In genomic region chr11:122108192-122108799, GRCh38 we compare ENCODE assay signal across 9 cellular contexts. TPM values are rescaled to one million over a fixed set of nuclear protein-coding genes. Genes with fewer than 3 reads are reported as not detected.
A peak's percentile ranks its signal among the peaks of the same experiment; 100 is the strongest.
DNase-seq lines count a peak whose midpoint lies in the region; ATAC-seq, FAIRE-seq and TF ChIP-seq lines count a peak whose summit lies in the region.
"Had no signal": no experiment of that assay in that cellular context is flagged by ENCODE, and none has a peak within 500 bp of the region (broad histone marks: within the 10 kb centered on the region; RNA-seq: fewer than 3 reads in every experiment).

No MANE protein-coding gene starts in this region.

- intact Hi-C loops in K562 (cut with micrococcal nuclease): no loop called here

- TF ChIP-seq EP300 in K562 (IDR thresholded peaks at IDR 0.05; ENCODE audit: low read length): no peak

- TF ChIP-seq RAD21 in K562 (CRISPR knock-in tag; conservative IDR thresholded peaks at IDR 0.05 in 1 of 2, IDR thresholded peaks at IDR 0.05 in 1 of 2): no peak

- no peak for TF ChIP-seq POLR2A in K562 (conservative IDR thresholded peaks at IDR 0.05)

- H3K79me2 ChIP-seq in K562 (ENCODE audit: control insufficient read depth, insufficient read depth, low read length): no peaks in the 10 kb centered on the region
- H3K79me2 ChIP-seq: parathyroid adenoma had no signal

- CTCF ChIA-PET in K562 (lab: Yijun Ruan, JAX; ENCODE audit: low intra/inter-chr PET ratio): no interaction called here

- FAIRE-seq in K562 (lab: Jason Lieb, UNC): no peak

- H3K36me3 ChIP-seq in K562 (ENCODE audit: control insufficient read depth, insufficient read depth, low read length): no peaks in the 10 kb centered on the region
- no peaks in the 10 kb centered on the region for H3K36me3 ChIP-seq in lung (ENCODE audit: control insufficient read depth in 2 of 2, insufficient read depth in 2 of 2, low read length in 2 of 2)

- H3K4me3 ChIP-seq in K562 (no peak overlapping the region), lung (no peak overlapping the region)

- no peaks in the 10 kb centered on the region for H3K4me1 ChIP-seq in K562 (replicated peaks in 1 of 2; ENCODE audit: control insufficient read depth in 2 of 2, insufficient read depth in 2 of 2, low read length in 2 of 2)
- peaks cover 0 to 1% of the 10 kb centered on the region in 2 donors for H3K4me1 ChIP-seq in lung (ENCODE audit: control insufficient read depth in 2 of 2, insufficient read depth in 2 of 2, low read length in 2 of 2)

- no peak for ATAC-seq in K562
- ATAC-seq in lung (ENCODE audit: insufficient read depth, low FRiP score): no peak
- ATAC-seq in HG03378 (IDR thresholded peaks at IDR 0.05; ENCODE audit: unreplicated experiment): no peak
- ATAC-seq in HG03095 (IDR thresholded peaks at IDR 0.05; ENCODE audit: unreplicated experiment): no peak

- H3K4me2 ChIP-seq in K562 (ENCODE audit: insufficient read depth, low read length): no peak overlapping the region

- in situ Hi-C loops in K562 (cut with MboI): no loop called here

- H3K27ac ChIP-seq in K562 (ENCODE audit: extremely low read depth, low read depth, low read length) (no peak overlapping the region), lung (ENCODE audit: low read depth in 1 of 2, low read length in 1 of 2) (peak overlapping the region in 1 of 2 donors; percentile 73)
- H3K27ac ChIP-seq: parathyroid adenoma had no signal

- H3K9me3 ChIP-seq in K562 (replicated peaks; ENCODE audit: control insufficient read depth, insufficient read depth, low read depth, low read length) (no peaks in the 10 kb centered on the region; the same call in 1 of the 2 replicates), lung (ENCODE audit: control insufficient read depth in 2 of 2, insufficient read depth in 1 of 2, low read length in 1 of 2) (no peaks in the 10 kb centered on the region)

- 0% methylated on average over 3 of the region's 3 CpGs for WGBS in K562 (ENCODE audit: insufficient coverage, low coverage, missing lambda C conversion rate)
- WGBS in lung, 2 donors: 40 to 49% methylated on average over 3 of the region's 3 CpGs

- peak; percentile 36 to 80 for DNase-seq in NCI-H524 (lab: John Stamatoyannopoulos, UW)
- DNase-seq in NCI-H524 treated with DMSO at 0.1 percent for 48 hours (lab: John Stamatoyannopoulos, UW): no peak
- peak; percentile 38 for DNase-seq in MV-4-11 (lab: John Stamatoyannopoulos, UW)
- DNase-seq in K562 (ENCODE audit: extremely low read depth in 1 of 4, low spot score in 3 of 4): peak; percentile 7 to 36 (median 26)
- DNase-seq in lung (ENCODE audit: low spot score): peak; percentile 48
- no peak for DNase-seq in DMS153 treated with DMSO at 0.1 percent for 48 hours (lab: John Stamatoyannopoulos, UW; ENCODE audit: unreplicated experiment)

- no TSS peak for BruUV-seq in K562 (replicated peaks; lab: Mats Ljungman, UMichigan)

- peak; percentile 11 to 43 (median 28); a peak in 3 of 6 replicates for TF ChIP-seq CTCF in K562 (IDR thresholded peaks at IDR 0.05 in 2 of 3, conservative IDR thresholded peaks at IDR 0.05 in 1 of 3; ENCODE audit: insufficient read depth in 2 of 3, low read depth in 1 of 3, low read length in 3 of 3)
- TF ChIP-seq CTCF in lung (IDR thresholded peaks at IDR 0.05; ENCODE audit: control extremely low read depth, extremely low read depth): peak; percentile 12

- no peaks in the 10 kb centered on the region for H3K9me1 ChIP-seq in K562 (ENCODE audit: control insufficient read depth, insufficient read depth, low read length)

- H2AFZ ChIP-seq in K562 (ENCODE audit: low read depth, low read length): no peak overlapping the region
- H2AFZ ChIP-seq: parathyroid adenoma had no signal

- POLR2A ChIA-PET in K562 (lab: Yijun Ruan, JAX): no interaction called here

- no peaks in the 10 kb centered on the region for H4K20me1 ChIP-seq in K562 (replicated peaks; ENCODE audit: control insufficient read depth, insufficient read depth, low read length)

- H3K27me3 ChIP-seq in K562 (ENCODE audit: control insufficient read depth in 2 of 2, insufficient read depth in 2 of 2, low read length in 2 of 2) (no peaks in the 10 kb centered on the region), lung (ENCODE audit: control insufficient read depth, insufficient read depth) (no peaks in the 10 kb centered on the region)

- no peak overlapping the region for H3K9ac ChIP-seq in K562 (ENCODE audit: insufficient read depth in 1 of 2, low read depth in 2 of 2, low read length in 2 of 2)
- H3K9ac ChIP-seq: parathyroid adenoma had no signal

TF ChIP-seq in K562, 482 proteins besides CTCF, POLR2A, EP300 and RAD21:
- TF ChIP-seq RHOXF2B (CRISPR knock-in tag; conservative IDR thresholded peaks at IDR 0.05): no peak
- TF ChIP-seq CTCFL (IDR thresholded peaks at IDR 0.05; ENCODE audit: borderline replicate concordance, insufficient read depth, low read depth, low read length, poor library complexity, severe bottlenecking): peak; percentile 32
- no peak for TF ChIP-seq ZNF146 (CRISPR knock-in tag; IDR thresholded peaks at IDR 0.05; ENCODE audit: unreplicated experiment)
- peak; percentile 32; the same call in 1 of the 2 replicates for TF ChIP-seq SPI1 (IDR thresholded peaks at IDR 0.05; ENCODE audit: borderline replicate concordance, low read depth, low read length)
- TF ChIP-seq SREBF2 (CRISPR knock-in tag; IDR thresholded peaks at IDR 0.05): no peak
- TF ChIP-seq TGIF2 (CRISPR knock-in tag; IDR thresholded peaks at IDR 0.05): no peak
- TF ChIP-seq ZNF764 (CRISPR knock-in tag; IDR thresholded peaks at IDR 0.05; ENCODE audit: low read depth): 0 out of 2 replicates have a peak, but pooled peaks have one; percentile 55
- no peak for TF ChIP-seq SETDB1 (IDR thresholded peaks at IDR 0.05; ENCODE audit: low read length)
- peak; percentile 89 for TF ChIP-seq ETV6 (IDR thresholded peaks at IDR 0.05; ENCODE audit: borderline replicate concordance in 1 of 2, low read depth in 2 of 2, low read length in 1 of 2)
- TF ChIP-seq ETV6 (CRISPR knock-in tag; IDR thresholded peaks at IDR 0.05; ENCODE audit: borderline replicate concordance): no peak
- no peak for TF ChIP-seq ZKSCAN3 (CRISPR knock-in tag; IDR thresholded peaks at IDR 0.05)

RNA-seq across cellular contexts. Expression of gene BLID, which starts 7.7 kb away (rescaled TPM):
- total RNA-seq in K562 (2011; cell fraction: chromatin; rRNA removed; ENCODE audit: low replicate concordance): not detected in 2 replicates
- not detected in 2 replicates for total RNA-seq in K562 (2011; cell fraction: nucleolus; rRNA removed)
- total RNA-seq in K562 (2011; cell fraction: nucleoplasm; rRNA removed): not detected in 2 replicates
- total RNA-seq in K562 (2014; rRNA removed) (not detected in 2 replicates), K562 (2014; rRNA removed; fragmentation: Illumina TruSeq; extraction: Trizol) (not detected in 2 replicates), K562 (2015; rRNA removed; fragmentation: Illumina TruSeq; extraction: Trizol) (not detected in 2 replicates), K562 (2021) (not detected in 2 replicates), lung (1 to 10 TPM in 1 of 2 donors, under 1 TPM in 1; 0.25 to 4.5 TPM)
- polyA plus RNA-seq in K562 (2011; rRNA removed) (not detected in 2 replicates), K562 (2014; fragmentation: Illumina TruSeq; extraction: Trizol) (not detected in 2 replicates), K562 (2014; fragmentation: Nextera tagmentation; extraction: Ambion mirVana) (not detected), K562 (2014; rRNA removed) (not detected in 2 replicates), lung (not detected)
- not detected in 2 replicates for polyA plus RNA-seq in K562 (2011; cell fraction: cytosol; rRNA removed)
- not detected in 2 replicates for polyA plus RNA-seq in K562 (2011; cell fraction: nucleus; rRNA removed)
- polyA plus RNA-seq in K562 (2012): not detected in 2 replicates
- polyA minus RNA-seq in K562 (2011; rRNA and poly(A)+ RNA removed): not detected in 2 replicates
- polyA minus RNA-seq in K562 (2011; cell fraction: cytosol; rRNA and poly(A)+ RNA removed): not detected in 2 replicates
- not detected in 2 replicates for polyA minus RNA-seq in K562 (2011; cell fraction: nucleus; rRNA and poly(A)+ RNA removed)

Comparison
In these comparisons a context has a peak if more than half of its experiments do, and no peak if none do; other contexts are left out.
1. DNase-seq: peak in NCI-H524 (2 of 2), MV-4-11 (single experiment), K562 (4 of 4) and lung (single experiment); none in NCI-H524 treated with DMSO at 0.1 percent for 48 hours (single experiment) and DMS153 treated with DMSO at 0.1 percent for 48 hours (single experiment).